In the genomic region with DNA sequence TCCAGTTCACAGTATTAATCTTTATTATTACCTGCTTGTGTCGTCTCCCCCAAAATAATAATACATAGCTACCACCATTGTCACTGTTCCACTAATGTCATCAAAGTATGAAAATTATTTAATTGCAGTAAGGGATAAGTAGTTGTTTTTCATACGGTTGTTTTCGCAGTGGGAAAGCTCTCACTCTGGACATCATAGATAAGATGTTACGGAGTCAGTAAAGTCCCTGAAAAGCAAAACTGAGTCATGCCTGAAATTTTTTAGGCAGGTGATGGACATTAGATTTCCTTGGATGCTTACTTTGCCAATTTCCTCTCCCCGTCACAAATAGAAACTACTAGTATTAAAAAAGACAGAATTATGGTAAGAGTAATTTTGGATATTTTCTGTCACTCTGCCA, we compare ENCODE assay signal across 38 cellular contexts. TPM values are rescaled to one million over a fixed set of nuclear protein-coding genes. Genes with fewer than 3 reads are reported as not detected.
"Had no signal": no experiment of that assay in that cellular context is flagged by ENCODE, and none has a peak within 500 bp of the region (broad histone marks: within the 10 kb centered on the region; RNA-seq: fewer than 3 reads in every experiment).

No MANE protein-coding gene starts in this region.

- ATAC-seq: activated CD8-positive, alpha-beta memory T cell treated with anti-CD3 and anti-CD28 coated beads, Interleukin-2, amount 10 ng/mL, durations not matched to agents 7 days and 5 days; body of pancreas; gastroesophageal sphincter; left cardiac atrium; left ventricle myocardium superior; mucosa of descending colon; psoas muscle; stimulated activated naive B cell treated with anti-CD40 and anti-IgM and Interleukin-4, amounts not matched to agents 10 μg/mL and 1 μg/mL and 100 μg/mL, for 72 hours had no signal

- H3K4me3 Mint-ChIP-seq: activated CD4-positive, alpha-beta T cell treated with anti-CD3 and anti-CD28 coated beads, Interleukin-2, amount 10 ng/mL, durations not matched to agents 24 days and 14 days; activated CD8-positive, alpha-beta memory T cell treated with anti-CD3 and anti-CD28 coated beads, Interleukin-2, amount 10 ng/mL, durations not matched to agents 7 days and 5 days; activated CD8-positive, alpha-beta T cell treated with anti-CD3 and anti-CD28 coated beads, Interleukin-2, amount 10 ng/mL, durations not matched to agents 7 days and 5 days; activated naive CD4-positive, alpha-beta T cell treated with anti-CD3 and anti-CD28 coated beads for 36 hours; neural crest cell; stimulated activated naive B cell treated with anti-CD40 and anti-IgM and Interleukin-4, amounts not matched to agents 10 μg/mL and 1 μg/mL and 100 μg/mL, for 72 hours had no signal

- H3K9me3 Mint-ChIP-seq: activated CD4-positive, alpha-beta T cell treated with anti-CD3 and anti-CD28 coated beads, Interleukin-2, amount 10 ng/mL, durations not matched to agents 24 days and 14 days; activated naive CD4-positive, alpha-beta T cell treated with anti-CD3 and anti-CD28 coated beads for 36 hours; neural crest cell; stimulated activated naive B cell treated with anti-CD40 and anti-IgM and Interleukin-4, amounts not matched to agents 10 μg/mL and 1 μg/mL and 100 μg/mL, for 72 hours had no signal

- H3K9ac ChIP-seq: parathyroid adenoma had no signal

- H3K27ac ChIP-seq: body of pancreas, colonic mucosa, gastroesophageal sphincter, parathyroid adenoma, psoas muscle, right atrium auricular region, stomach, thyroid gland, upper lobe of left lung, vagina had no signal

- H3K36me3 ChIP-seq: colonic mucosa, right atrium auricular region, thyroid gland, vagina had no signal

- H3K27me3 Mint-ChIP-seq: activated CD4-positive, alpha-beta T cell treated with anti-CD3 and anti-CD28 coated beads, Interleukin-2, amount 10 ng/mL, durations not matched to agents 24 days and 14 days; activated CD8-positive, alpha-beta memory T cell treated with anti-CD3 and anti-CD28 coated beads, Interleukin-2, amount 10 ng/mL, durations not matched to agents 7 days and 5 days; stimulated activated naive B cell treated with anti-CD40 and anti-IgM and Interleukin-4, amounts not matched to agents 10 μg/mL and 1 μg/mL and 100 μg/mL, for 72 hours had no signal

- H3K27ac Mint-ChIP-seq: activated CD4-positive, alpha-beta T cell treated with anti-CD3 and anti-CD28 coated beads, Interleukin-2, amount 10 ng/mL, durations not matched to agents 24 days and 14 days; activated CD8-positive, alpha-beta memory T cell treated with anti-CD3 and anti-CD28 coated beads, Interleukin-2, amount 10 ng/mL, durations not matched to agents 7 days and 5 days; activated naive CD4-positive, alpha-beta T cell treated with anti-CD3 and anti-CD28 coated beads for 36 hours; stimulated activated naive B cell treated with anti-CD40 and anti-IgM and Interleukin-4, amounts not matched to agents 10 μg/mL and 1 μg/mL and 100 μg/mL, for 72 hours had no signal

- DNase-seq: activated CD4-positive, alpha-beta T cell treated with anti-CD3 and anti-CD28 coated beads, Interleukin-2, amount 10 ng/mL, durations not matched to agents 24 days and 14 days; activated CD4-positive, CD25-positive, alpha-beta regulatory T cell treated with anti-CD3 and anti-CD28 coated beads, Interleukin-2, amount 50 U/mL, for 72 hours; activated CD8-positive, alpha-beta memory T cell treated with anti-CD3 and anti-CD28 coated beads, Interleukin-2, amount 10 ng/mL, durations not matched to agents 7 days and 5 days; activated CD8-positive, alpha-beta T cell treated with anti-CD3 and anti-CD28 coated beads, Interleukin-2, amount 10 ng/mL, durations not matched to agents 7 days and 5 days; activated effector memory CD4-positive, alpha-beta T cell treated with anti-CD3 and anti-CD28 coated beads, Interleukin-2, amount 50 U/mL, for 16 hours; activated naive CD4-positive, alpha-beta T cell treated with anti-CD3 and anti-CD28 coated beads for 36 hours; aorta; body of pancreas; cerebellar nuclear complex; colonic mucosa; effector memory CD4-positive, alpha-beta T cell; hippocampal formation; left cardiac atrium; left ventricle myocardium superior; mucosa of descending colon; occipital lobe; psoas muscle; stimulated activated CD4-positive, alpha-beta T cell treated with anti-CD3 and anti-CD28 coated beads, Interleukin-1b, Interleukin-23, amount 100 ng/mL, for 48 hours; stimulated activated CD4-positive, alpha-beta T cell treated with anti-CD3 and anti-CD28 coated beads, Interleukin-4, amount 100 ng/mL, for 4 hours; stimulated activated CD8-positive, alpha-beta memory T cell treated with anti-CD3 and anti-CD28 coated beads, Interleukin-4, amount 100 ng/mL, for 48 hours; stimulated activated naive B cell treated with anti-CD40 and anti-IgM and Interleukin-4, amounts not matched to agents 10 μg/mL and 1 μg/mL and 100 μg/mL, for 72 hours; stomach; T-helper 1 cell; thyroid gland; upper lobe of left lung had no signal

- H3K4me3 ChIP-seq: body of pancreas, colonic mucosa, gastroesophageal sphincter, mucosa of descending colon, psoas muscle, right atrium auricular region, smooth muscle cell, stomach, thyroid gland, upper lobe of left lung, vagina had no signal

- H2AFZ ChIP-seq: parathyroid adenoma had no signal

- FAIRE-seq: keratinocyte had no signal

- H3K4me1 ChIP-seq: colonic mucosa, psoas muscle, vagina had no signal

- H3K9me3 ChIP-seq: body of pancreas, colonic mucosa, gastroesophageal sphincter, mucosa of descending colon, psoas muscle, right atrium auricular region, stomach, thyroid gland, upper lobe of left lung, vagina had no signal

- H3K4me2 ChIP-seq: smooth muscle cell had no signal

- H3K27me3 ChIP-seq: body of pancreas, colonic mucosa, right atrium auricular region, stomach, thyroid gland, upper lobe of left lung, vagina had no signal

- H3K79me2 ChIP-seq: parathyroid adenoma had no signal

RNA-seq across cellular contexts. Expression of gene RNASE10, which starts 23.0 kb away (rescaled TPM):
- total RNA-seq: dermis microvascular lymphatic vessel endothelial cell, fibroblast of lung, fibroblast of villous mesenchyme, lung microvascular endothelial cell, mesenteric fat pad, myocyte, occipital lobe, right atrium auricular region, smooth muscle cell, stomach, thyroid gland, vagina had no signal
- polyA plus RNA-seq: aorta, fibroblast of lung, keratinocyte, stomach had no signal
